17 cellular contexts compared by ENCODE assay signal in genomic region chr2:26438526-26438925, GRCh38. TPM values are rescaled to one million over a fixed set of nuclear protein-coding genes. Genes with fewer than 3 reads are reported as not detected.
DNase-seq lines count a peak whose midpoint lies in the region; ATAC-seq and TF ChIP-seq lines count a peak whose summit lies in the region.
"Had no signal": no experiment of that assay in that cellular context is flagged by ENCODE, and none has a peak within 500 bp of the region (broad histone marks: within the 10 kb centered on the region; RNA-seq: fewer than 3 reads in every experiment).

No MANE protein-coding gene starts in this region.

- H3K27ac Mint-ChIP-seq in nephron progenitor cell, result no peak overlapping the region
- H3K27ac Mint-ChIP-seq: activated naive CD4-positive, alpha-beta T cell treated with anti-CD3 and anti-CD28 coated beads, Interleukin-2, amount 10 ng/mL, durations not matched to agents 7 days and 5 days; progenitor cell of endocrine pancreas; stimulated activated naive CD8-positive, alpha-beta T cell treated with anti-CD3 and anti-CD28 coated beads, Interleukin-15, Interleukin-2, amounts not matched to agents 100 ng/mL and 50 ng/mL, for 24 hours had no signal

- ATAC-seq in GM19463 (IDR thresholded peaks at IDR 0.05; ENCODE audit: unreplicated experiment), result no peak
- no peak for ATAC-seq in GM21737 (IDR thresholded peaks at IDR 0.05; ENCODE audit: unreplicated experiment)
- no peak for ATAC-seq in omental fat pad (ENCODE audit: low FRiP score)

- peaks cover 12% of the 10 kb centered on the region for H3K4me1 Mint-ChIP-seq in nephron progenitor cell
- H3K4me1 Mint-ChIP-seq: activated naive CD4-positive, alpha-beta T cell treated with anti-CD3 and anti-CD28 coated beads, Interleukin-2, amount 10 ng/mL, durations not matched to agents 7 days and 5 days had no signal

- DNase-seq in Caki2 (ENCODE audit: low read depth) (peak; percentile 78), NCI-H460 (ENCODE audit: extremely low read depth, low read depth) (peak; percentile 85), epithelial cell of esophagus (ENCODE audit: low read depth) (peak; percentile 42), nephron progenitor cell (peak; percentile 26), HCEC 1CT (no peak), omental fat pad (ENCODE audit: low spot score) (no peak)
- DNase-seq: activated naive CD4-positive, alpha-beta T cell treated with anti-CD3 and anti-CD28 coated beads, Interleukin-2, amount 10 ng/mL, durations not matched to agents 7 days and 5 days; C1 segment of cervical spinal cord; cerebellar nuclear complex; esophagus squamous epithelium; KBM-7; NCI-H774 had no signal

- no peaks in the 10 kb centered on the region for H3K9me3 Mint-ChIP-seq in nephron progenitor cell
- H3K9me3 Mint-ChIP-seq: activated naive CD4-positive, alpha-beta T cell treated with anti-CD3 and anti-CD28 coated beads, Interleukin-2, amount 10 ng/mL, durations not matched to agents 7 days and 5 days; stimulated activated naive CD8-positive, alpha-beta T cell treated with anti-CD3 and anti-CD28 coated beads, Interleukin-15, Interleukin-2, amounts not matched to agents 100 ng/mL and 50 ng/mL, for 24 hours had no signal

- no peaks in the 10 kb centered on the region for H3K36me3 Mint-ChIP-seq in nephron progenitor cell (ENCODE audit: low read depth)
- H3K36me3 Mint-ChIP-seq: activated naive CD4-positive, alpha-beta T cell treated with anti-CD3 and anti-CD28 coated beads, Interleukin-2, amount 10 ng/mL, durations not matched to agents 7 days and 5 days had no signal

- peaks cover 4% of the 10 kb centered on the region for H3K27me3 Mint-ChIP-seq in nephron progenitor cell (ENCODE audit: low read depth, poor library complexity)

- H3K4me3 ChIP-seq in epithelial cell of esophagus (ENCODE audit: low read length), result no peak overlapping the region
- H3K4me3 ChIP-seq: esophagus squamous epithelium had no signal

- no peak overlapping the region for H3K4me3 Mint-ChIP-seq in nephron progenitor cell
- H3K4me3 Mint-ChIP-seq: activated naive CD4-positive, alpha-beta T cell treated with anti-CD3 and anti-CD28 coated beads, Interleukin-2, amount 10 ng/mL, durations not matched to agents 7 days and 5 days; stimulated activated naive CD8-positive, alpha-beta T cell treated with anti-CD3 and anti-CD28 coated beads, Interleukin-15, Interleukin-2, amounts not matched to agents 100 ng/mL and 50 ng/mL, for 24 hours had no signal

- in situ Hi-C loops in Caki2 (cut with HindIII; ENCODE audit: low pct_unique_long_range_greater_than_20kb, low sequenced_read_pairs), result no loop called here

- TF ChIP-seq CTCF in epithelial cell of esophagus (IDR thresholded peaks at IDR 0.05; ENCODE audit: insufficient read depth, low read depth, low read length, missing control alignments) (peak; percentile 1), nephron progenitor cell (IDR thresholded peaks at IDR 0.05) (no peak), omental fat pad (IDR thresholded peaks at IDR 0.05) (no peak)

RNA-seq across cellular contexts. Expression of gene DRC1, which starts 36.8 kb away (rescaled TPM):
- total RNA-seq in Caki2 (2014; rRNA removed; shearing (Covaris generic); ENCODE audit: low replicate concordance), result 0.20 TPM in 1 of 2 replicates, not detected in the other
- total RNA-seq in NCI-H460 (2014; rRNA removed; shearing (Covaris generic)), result 0.46 TPM in 1 of 2 replicates, not detected in the other
- polyA plus RNA-seq in NCI-H460 (2014; cell fraction: nucleus; rRNA removed), result 0.05 and 1.4 TPM in 2 replicates
- total RNA-seq in omental fat pad, result not detected
- total RNA-seq: esophagus squamous epithelium, mononuclear cell had no signal

RNA-seq across cellular contexts. Expression of gene OTOF, which starts 39.4 kb away (rescaled TPM):
- total RNA-seq in Caki2 (2014; rRNA removed; shearing (Covaris generic); ENCODE audit: low replicate concordance), result not detected in 2 replicates
- not detected in 2 replicates for total RNA-seq in NCI-H460 (2014; rRNA removed; shearing (Covaris generic))
- polyA plus RNA-seq in NCI-H460 (2014; cell fraction: nucleus; rRNA removed), result 0.26 and 0.47 TPM in 2 replicates
- under 1 TPM in 1 of 4 donors, not detected in 3; 0.06 TPM for total RNA-seq in omental fat pad

Comparison
In these comparisons a context has a peak if more than half of its experiments do, and no peak if none do; other contexts are left out.
1. DNase-seq: peak in Caki2 (single experiment), NCI-H460 (single experiment), epithelial cell of esophagus (single experiment) and nephron progenitor cell (single experiment); none in HCEC 1CT (single experiment) and omental fat pad (single experiment).